In genomic region chr2:237691200-237691907, GRCh38 we compare ENCODE assay signal across 8 cellular contexts.
DNase-seq lines count a peak whose midpoint lies in the region; ATAC-seq, FAIRE-seq and TF ChIP-seq lines count a peak whose summit lies in the region.

No MANE protein-coding gene starts in this region.

- H3K27ac ChIP-seq in A549 (peak overlapping the region; percentile 92 to 96), gastroesophageal sphincter (peak overlapping the region; percentile 96 to 100 (median 99)), rectal smooth muscle tissue (ENCODE audit: low read depth, low read length) (peak overlapping the region; percentile 88)

- CTCF ChIA-PET in A549 (lab: Yijun Ruan, JAX), result interaction anchor here (0.6 to 6.0 kb wide), 9 partner anchors 9 to 110 kb away, joined by 3 to 63 read pairs (median 3); no protein-coding TSS in a partner anchor

- 2% methylated on average over 18 of the region's 70 CpGs for WGBS in A549 (ENCODE audit: missing lambda C conversion rate)
- 33% methylated on average over 3 of the region's 70 CpGs; no CpG with 5 or more reads in 1 of the 2 donors for WGBS in gastroesophageal sphincter (ENCODE audit: low coverage in 1 of 2), 2 donors

- H3K9me3 ChIP-seq in A549 (no peaks in the 10 kb centered on the region), gastroesophageal sphincter (no peaks in the 10 kb centered on the region)

- DNase-seq in A549 (ENCODE audit: low read depth in 1 of 2, low spot score in 1 of 2) (peak in 1 of 2 experiments; percentile 38), SW480 (ENCODE audit: low spot score) (no peak), RCC 7860 (ENCODE audit: low spot score) (no peak)
- DNase-seq in activated CD4-positive, alpha-beta T cell treated with anti-CD3 and anti-CD28 coated beads, Interleukin-2, amount 10 ng/mL, durations not matched to agents 24 days and 14 days, result peak; percentile 98

- intact Hi-C loops in activated CD4-positive, alpha-beta T cell treated with anti-CD3 and anti-CD28 coated beads, Interleukin-2, amount 10 ng/mL, durations not matched to agents 24 days and 14 days (cut with micrococcal nuclease), result loop anchor here (5.0 to 10.0 kb wide), 3 partner anchors 306 to 1147 kb away; partner anchors contain the start of gene ASB1

- ATAC-seq in A549, result peak; percentile 63 to 80
- peak; percentile 30 for ATAC-seq in GM19043 (IDR thresholded peaks at IDR 0.05; ENCODE audit: low read depth, unreplicated experiment)
- ATAC-seq in HG03196 (IDR thresholded peaks at IDR 0.05; ENCODE audit: unreplicated experiment), result peak; percentile 25
- peak; percentile 4 for ATAC-seq in gastroesophageal sphincter

- H3K4me3 ChIP-seq in A549 (peak overlapping the region; percentile 88), gastroesophageal sphincter (peak overlapping the region; percentile 79 to 83), rectal smooth muscle tissue (ENCODE audit: low read length) (peak overlapping the region; percentile 72)

- peaks cover 18% of the 10 kb centered on the region for H3K36me3 Mint-ChIP-seq in activated CD4-positive, alpha-beta T cell treated with anti-CD3 and anti-CD28 coated beads, Interleukin-2, amount 10 ng/mL, durations not matched to agents 24 days and 14 days (ENCODE audit: low read depth)

- TF ChIP-seq CTCF in A549 (IDR thresholded peaks at IDR 0.05), result no peak
- TF ChIP-seq CTCF in gastroesophageal sphincter (IDR thresholded peaks at IDR 0.05), result peak in 1 of 4 experiments; percentile 12

- H3K4me2 ChIP-seq in A549, result peak overlapping the region; percentile 78

- no peak for TF ChIP-seq RAD21 in A549 (conservative IDR thresholded peaks at IDR 0.05 in 1 of 2, IDR thresholded peaks at IDR 0.05 in 1 of 2)

- TF ChIP-seq EP300 in A549 (IDR thresholded peaks at IDR 0.05) (no peak), gastroesophageal sphincter (IDR thresholded peaks at IDR 0.05) (no peak)

- peak overlapping the region; percentile 66 for H3K9ac ChIP-seq in rectal smooth muscle tissue (ENCODE audit: low read length)

- TF ChIP-seq POLR2A in A549 (IDR thresholded peaks at IDR 0.05; ENCODE audit: low read length) (no peak), gastroesophageal sphincter (IDR thresholded peaks at IDR 0.05) (peak in 1 of 2 donors; percentile 16)

- H3K4me1 ChIP-seq in A549, result peaks cover 55% of the 10 kb centered on the region
- H3K4me1 ChIP-seq in gastroesophageal sphincter, result peaks cover 7 to 90% (median 54%) of the 10 kb centered on the region in 3 donors
- peaks cover 45% of the 10 kb centered on the region for H3K4me1 ChIP-seq in rectal smooth muscle tissue (ENCODE audit: control insufficient read depth, insufficient read depth, low read length)

- no peaks in the 10 kb centered on the region for H3K27me3 Mint-ChIP-seq in activated CD4-positive, alpha-beta T cell treated with anti-CD3 and anti-CD28 coated beads, Interleukin-2, amount 10 ng/mL, durations not matched to agents 24 days and 14 days

- H3K27me3 ChIP-seq in gastroesophageal sphincter (no peaks in the 10 kb centered on the region), rectal smooth muscle tissue (ENCODE audit: control insufficient read depth, insufficient read depth, low read length) (no peaks in the 10 kb centered on the region)

- H3K4me3 Mint-ChIP-seq in activated CD4-positive, alpha-beta T cell treated with anti-CD3 and anti-CD28 coated beads, Interleukin-2, amount 10 ng/mL, durations not matched to agents 24 days and 14 days, result peak overlapping the region; percentile 81

- peak overlapping the region; percentile 72 for H3K27ac Mint-ChIP-seq in activated CD4-positive, alpha-beta T cell treated with anti-CD3 and anti-CD28 coated beads, Interleukin-2, amount 10 ng/mL, durations not matched to agents 24 days and 14 days

- no peaks in the 10 kb centered on the region for H3K9me3 Mint-ChIP-seq in activated CD4-positive, alpha-beta T cell treated with anti-CD3 and anti-CD28 coated beads, Interleukin-2, amount 10 ng/mL, durations not matched to agents 24 days and 14 days

- H3K36me3 ChIP-seq in gastroesophageal sphincter, result no peaks in the 10 kb centered on the region
- H3K36me3 ChIP-seq in rectal smooth muscle tissue (ENCODE audit: control insufficient read depth, insufficient read depth, low read length), result no peaks in the 10 kb centered on the region

- POLR2A ChIA-PET in A549 (lab: Yijun Ruan, JAX), result no interaction called here

- FAIRE-seq in A549 (lab: Jason Lieb, UNC) (no peak), RCC 7860 (lab: Jason Lieb, UNC) (no peak)

- H3K4me1 Mint-ChIP-seq in activated CD4-positive, alpha-beta T cell treated with anti-CD3 and anti-CD28 coated beads, Interleukin-2, amount 10 ng/mL, durations not matched to agents 24 days and 14 days, result peaks cover 59% of the 10 kb centered on the region

TF ChIP-seq in A549, 52 proteins besides CTCF, POLR2A, EP300 and RAD21:
- no peak for TF ChIP-seq MAFK (IDR thresholded peaks at IDR 0.05; ENCODE audit: partially characterized antibody)
- peak; percentile 59; the same call in 1 of the 2 replicates for TF ChIP-seq PHF8 (IDR thresholded peaks at IDR 0.05; ENCODE audit: borderline replicate concordance, low read depth)
- TF ChIP-seq HDAC2 (IDR thresholded peaks at IDR 0.05), result no peak
- TF ChIP-seq RFX5 (IDR thresholded peaks at IDR 0.05), result no peak
- no peak for TF ChIP-seq TP53 (CRISPR knock-in tag; IDR thresholded peaks at IDR 0.05)
- no peak for TF ChIP-seq CEBPB (IDR thresholded peaks at IDR 0.05)
- TF ChIP-seq FOSB (CRISPR knock-in tag; IDR thresholded peaks at IDR 0.05), result no peak
- no peak for TF ChIP-seq HOXB13 (CRISPR knock-in tag; IDR thresholded peaks at IDR 0.05; ENCODE audit: low read depth)
- TF ChIP-seq, protein P1, sequence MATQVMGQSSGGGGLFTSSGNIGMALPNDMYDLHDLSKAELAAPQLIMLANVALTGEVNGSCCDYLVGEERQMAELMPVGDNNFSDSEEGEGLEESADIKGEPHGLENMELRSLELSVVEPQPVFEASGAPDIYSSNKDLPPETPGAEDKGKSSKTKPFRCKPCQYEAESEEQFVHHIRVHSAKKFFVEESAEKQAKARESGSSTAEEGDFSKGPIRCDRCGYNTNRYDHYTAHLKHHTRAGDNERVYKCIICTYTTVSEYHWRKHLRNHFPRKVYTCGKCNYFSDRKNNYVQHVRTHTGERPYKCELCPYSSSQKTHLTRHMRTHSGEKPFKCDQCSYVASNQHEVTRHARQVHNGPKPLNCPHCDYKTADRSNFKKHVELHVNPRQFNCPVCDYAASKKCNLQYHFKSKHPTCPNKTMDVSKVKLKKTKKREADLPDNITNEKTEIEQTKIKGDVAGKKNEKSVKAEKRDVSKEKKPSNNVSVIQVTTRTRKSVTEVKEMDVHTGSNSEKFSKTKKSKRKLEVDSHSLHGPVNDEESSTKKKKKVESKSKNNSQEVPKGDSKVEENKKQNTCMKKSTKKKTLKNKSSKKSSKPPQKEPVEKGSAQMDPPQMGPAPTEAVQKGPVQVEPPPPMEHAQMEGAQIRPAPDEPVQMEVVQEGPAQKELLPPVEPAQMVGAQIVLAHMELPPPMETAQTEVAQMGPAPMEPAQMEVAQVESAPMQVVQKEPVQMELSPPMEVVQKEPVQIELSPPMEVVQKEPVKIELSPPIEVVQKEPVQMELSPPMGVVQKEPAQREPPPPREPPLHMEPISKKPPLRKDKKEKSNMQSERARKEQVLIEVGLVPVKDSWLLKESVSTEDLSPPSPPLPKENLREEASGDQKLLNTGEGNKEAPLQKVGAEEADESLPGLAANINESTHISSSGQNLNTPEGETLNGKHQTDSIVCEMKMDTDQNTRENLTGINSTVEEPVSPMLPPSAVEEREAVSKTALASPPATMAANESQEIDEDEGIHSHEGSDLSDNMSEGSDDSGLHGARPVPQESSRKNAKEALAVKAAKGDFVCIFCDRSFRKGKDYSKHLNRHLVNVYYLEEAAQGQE (IDR thresholded peaks at IDR 0.05), result no peak
- TF ChIP-seq, protein P2, sequence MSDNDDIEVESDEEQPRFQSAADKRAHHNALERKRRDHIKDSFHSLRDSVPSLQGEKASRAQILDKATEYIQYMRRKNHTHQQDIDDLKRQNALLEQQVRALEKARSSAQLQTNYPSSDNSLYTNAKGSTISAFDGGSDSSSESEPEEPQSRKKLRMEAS (IDR thresholded peaks at IDR 0.05), result peak; percentile 38; the same call in 1 of the 2 replicates
- 0 out of 5 replicates have a peak, but pooled peaks of 1 of the 2 experiments have one; percentile 17 for TF ChIP-seq JUN (IDR thresholded peaks at IDR 0.05)
- no peak for TF ChIP-seq HEYL (CRISPR knock-in tag; IDR thresholded peaks at IDR 0.05)
- no peak for TF ChIP-seq RARB (CRISPR knock-in tag; IDR thresholded peaks at IDR 0.05)
- no peak for TF ChIP-seq NPAS2 (CRISPR knock-in tag; IDR thresholded peaks at IDR 0.05; ENCODE audit: borderline replicate concordance)
- TF ChIP-seq, protein P3, sequence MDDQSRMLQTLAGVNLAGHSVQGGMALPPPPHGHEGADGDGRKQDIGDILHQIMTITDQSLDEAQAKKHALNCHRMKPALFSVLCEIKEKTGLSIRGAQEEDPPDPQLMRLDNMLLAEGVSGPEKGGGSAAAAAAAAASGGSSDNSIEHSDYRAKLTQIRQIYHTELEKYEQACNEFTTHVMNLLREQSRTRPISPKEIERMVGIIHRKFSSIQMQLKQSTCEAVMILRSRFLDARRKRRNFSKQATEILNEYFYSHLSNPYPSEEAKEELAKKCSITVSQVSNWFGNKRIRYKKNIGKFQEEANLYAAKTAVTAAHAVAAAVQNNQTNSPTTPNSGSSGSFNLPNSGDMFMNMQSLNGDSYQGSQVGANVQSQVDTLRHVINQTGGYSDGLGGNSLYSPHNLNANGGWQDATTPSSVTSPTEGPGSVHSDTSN (IDR thresholded peaks at IDR 0.05), result peak; percentile 79

Comparison
In these comparisons a context has a peak if more than half of its experiments do, and no peak if none do; other contexts are left out.
1. ATAC-seq: peak in every context shown above with its lines; median percentile 72 in A549; 30 in GM19043; 25 in HG03196; 4 in gastroesophageal sphincter.